8 cellular contexts compared by ENCODE assay signal in genomic region chr20:19964289-19965263, GRCh38. TPM values are rescaled to one million over a fixed set of nuclear protein-coding genes. Genes with fewer than 3 reads are reported as not detected.
DNase-seq lines count a peak whose midpoint lies in the region; ATAC-seq, FAIRE-seq and TF ChIP-seq lines count a peak whose summit lies in the region.

No MANE protein-coding gene starts in this region.

- no peak for TF ChIP-seq POLR2A in H54 (IDR thresholded peaks at IDR 0.05; ENCODE audit: low read depth, low read length)

- no peaks in the 10 kb centered on the region for H3K9me3 Mint-ChIP-seq in endodermal cell

- H3K36me3 Mint-ChIP-seq in endodermal cell (ENCODE audit: low read depth) = peaks cover 10% of the 10 kb centered on the region

- H3F3A ChIP-seq in SK-N-SH (replicated peaks; ENCODE audit: insufficient read depth) = no peaks in the 10 kb centered on the region

- no peak for TF ChIP-seq RAD21 in SK-N-SH (IDR thresholded peaks at IDR 0.05; ENCODE audit: low read length)

- CTCF ChIA-PET in SK-N-SH (lab: Yijun Ruan, JAX) = interaction anchor here (0.6 kb wide), 1 partner anchor 26 kb away, joined by 4 read pairs; no protein-coding TSS in a partner anchor

- no peak overlapping the region for H3K27ac Mint-ChIP-seq in endodermal cell

- POLR2A ChIA-PET in SK-N-SH (lab: Yijun Ruan, JAX) = no interaction called here

- H4K20me1 ChIP-seq in SK-N-SH (ENCODE audit: insufficient read depth) = no peaks in the 10 kb centered on the region

- H3K4me2 ChIP-seq in SK-N-SH = no peak overlapping the region

- intact Hi-C loops in Right ventricle myocardium superior (cut with DNase I) = no loop called here

- H3K4me3 Mint-ChIP-seq in endodermal cell = no peak overlapping the region

- H3K4me1 ChIP-seq in SK-N-SH (ENCODE audit: control insufficient read depth in 1 of 2, insufficient read depth in 2 of 2, low read depth in 1 of 2, low read length in 1 of 2) = peaks cover 0 to 14% of the 10 kb centered on the region in 2 experiments; a peak in 1 of 4 replicates
- H3K4me1 ChIP-seq in skeletal muscle tissue (ENCODE audit: control insufficient read depth in 3 of 3, insufficient read depth in 3 of 3, low read length in 3 of 3) = peaks cover 0 to 12% (median 5%) of the 10 kb centered on the region in 3 donors
- H3K4me1 ChIP-seq in endodermal cell (ENCODE audit: control insufficient read depth, insufficient read depth, low read length) = no peaks in the 10 kb centered on the region

- H3K27me3 Mint-ChIP-seq in endodermal cell (ENCODE audit: insufficient read depth) = no peaks in the 10 kb centered on the region

- no peaks in the 10 kb centered on the region for H3K9me2 ChIP-seq in SK-N-SH

- DNase-seq in H54 (ENCODE audit: insufficient read length, low spot score) (peak; percentile 50), SK-N-SH (no peak), Right ventricle myocardium superior (peak; percentile 48), GF-D8 (lab: John Stamatoyannopoulos, UW) (no peak), NCI-H748 treated with DMSO at 0.1 percent for 48 hours (lab: John Stamatoyannopoulos, UW) (no peak), endodermal cell (no peak)

- H3K36me3 ChIP-seq in SK-N-SH (replicated peaks in 1 of 2; ENCODE audit: control insufficient read depth in 1 of 2, insufficient read depth in 2 of 2, low read length in 1 of 2) (peaks cover 0 to 8% of the 10 kb centered on the region in 2 experiments), skeletal muscle tissue (ENCODE audit: control insufficient read depth in 3 of 3, insufficient read depth in 3 of 3, low read length in 3 of 3) (peaks cover 31 to 64% (median 35%) of the 10 kb centered on the region in 3 donors), endodermal cell (ENCODE audit: control insufficient read depth, insufficient read depth, low read length) (peaks cover 7% of the 10 kb centered on the region)

- peaks cover 9% of the 10 kb centered on the region for H3K4me1 Mint-ChIP-seq in endodermal cell

- H3K27ac ChIP-seq in SK-N-SH (ENCODE audit: low read depth in 2 of 2, low read length in 1 of 2) = no peak overlapping the region; a peak in 1 of 4 replicates
- peak overlapping the region; percentile 62 for H3K27ac ChIP-seq in skeletal muscle tissue (ENCODE audit: low read depth, low read length)
- H3K27ac ChIP-seq in endodermal cell (ENCODE audit: low read depth, low read length) = no peak overlapping the region

- H3K9me3 ChIP-seq in SK-N-SH (no peaks in the 10 kb centered on the region), skeletal muscle tissue (ENCODE audit: control insufficient read depth in 3 of 3, low read length in 3 of 3) (no peaks in the 10 kb centered on the region), endodermal cell (ENCODE audit: control insufficient read depth, low read length) (no peaks in the 10 kb centered on the region)

- WGBS in SK-N-SH (ENCODE audit: low lambda C conversion rate) = 54% methylated on average over 15 of the region's 15 CpGs
- WGBS in endodermal cell (ENCODE audit: insufficient coverage in 1 of 2, insufficient read length in 1 of 2), 2 experiments = 89 to 92% methylated on average over 13 to 15 of the region's 15 CpGs

- no peaks in the 10 kb centered on the region for H3K79me2 ChIP-seq in SK-N-SH (ENCODE audit: insufficient read depth)

- FAIRE-seq in H54 (lab: Jason Lieb, UNC) = no peak

- no peak overlapping the region for H2AFZ ChIP-seq in SK-N-SH (ENCODE audit: low read depth)

- H3K27me3 ChIP-seq in SK-N-SH (ENCODE audit: insufficient read depth) = no peaks in the 10 kb centered on the region
- H3K27me3 ChIP-seq in skeletal muscle tissue (ENCODE audit: control insufficient read depth in 3 of 3, insufficient read depth in 3 of 3, low read length in 3 of 3) = no peaks in the 10 kb centered on the region
- no peaks in the 10 kb centered on the region for H3K27me3 ChIP-seq in endodermal cell (ENCODE audit: control insufficient read depth, insufficient read depth, low read length, poor library complexity, severe bottlenecking)

- ATAC-seq in Right ventricle myocardium superior (ENCODE audit: poor library complexity) (peak; percentile 64), HG02610 (IDR thresholded peaks at IDR 0.05; ENCODE audit: unreplicated experiment) (no peak)

- no peak for TF ChIP-seq EP300 in SK-N-SH (IDR thresholded peaks at IDR 0.05; ENCODE audit: borderline replicate concordance in 1 of 2, low read depth in 1 of 2, low read length in 1 of 2)

- H3K4me3 ChIP-seq in SK-N-SH (ENCODE audit: low read depth in 2 of 2, low read length in 1 of 2) (no peak overlapping the region), skeletal muscle tissue (ENCODE audit: low read length in 3 of 3) (no peak overlapping the region), endodermal cell (ENCODE audit: low read length) (no peak overlapping the region)

- no peak for TF ChIP-seq CTCF in SK-N-SH (IDR thresholded peaks at IDR 0.05)
- no peak for TF ChIP-seq CTCF in endodermal cell (conservative IDR thresholded peaks at IDR 0.05)

- H3K9ac ChIP-seq in SK-N-SH (no peak overlapping the region), skeletal muscle tissue (ENCODE audit: low read depth in 1 of 3, low read length in 3 of 3) (no peak overlapping the region), endodermal cell (ENCODE audit: extremely low read depth, low read length, poor library complexity, severe bottlenecking) (no peak overlapping the region)

TF ChIP-seq in SK-N-SH, 30 proteins besides CTCF, POLR2A, EP300 and RAD21:
- TF ChIP-seq TCF12 (IDR thresholded peaks at IDR 0.05) (peak; percentile 92), FOSL2 (IDR thresholded peaks at IDR 0.05; ENCODE audit: borderline replicate concordance, low read depth) (peak; percentile 52; the same call in 1 of the 2 replicates), GABPA (IDR thresholded peaks at IDR 0.05; ENCODE audit: low read depth) (no peak), NFIC (IDR thresholded peaks at IDR 0.05; ENCODE audit: borderline replicate concordance) (0 out of 2 replicates have a peak, but pooled peaks have one; percentile 4)
- TF ChIP-seq, protein P1, sequence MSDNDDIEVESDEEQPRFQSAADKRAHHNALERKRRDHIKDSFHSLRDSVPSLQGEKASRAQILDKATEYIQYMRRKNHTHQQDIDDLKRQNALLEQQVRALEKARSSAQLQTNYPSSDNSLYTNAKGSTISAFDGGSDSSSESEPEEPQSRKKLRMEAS (IDR thresholded peaks at IDR 0.05; ENCODE audit: low read depth) = peak; percentile 98

RNA-seq across cellular contexts. Expression of gene NAA20, which starts 52.6 kb away (rescaled TPM):
- 85.0 and 91.8 TPM in 2 replicates for polyA plus RNA-seq in SK-N-SH (2012; rRNA removed)
- polyA plus RNA-seq in SK-N-SH (2012; cell fraction: cytosol; rRNA removed) = 103 and 119 TPM in 2 replicates
- 20.4 and 44.9 TPM in 2 replicates for polyA plus RNA-seq in SK-N-SH (2012; cell fraction: nucleus; rRNA removed)
- total RNA-seq in Right ventricle myocardium superior (59.2 TPM), skeletal muscle tissue (58.5 TPM), endodermal cell (10 to 100 TPM; 35.1 to 39.4 TPM)
- 37.8 TPM for polyA plus RNA-seq in endodermal cell (2013, experiment 1 of 2)
- 40.2 TPM for polyA plus RNA-seq in endodermal cell (2013, experiment 2 of 2)

Comparison
In these comparisons a context has a peak if more than half of its experiments do, and no peak if none do; other contexts are left out.
1. DNase-seq: peak in H54 (single experiment) and Right ventricle myocardium superior (single experiment); none in SK-N-SH (single experiment), GF-D8 (single experiment), NCI-H748 treated with DMSO at 0.1 percent for 48 hours (single experiment) and endodermal cell (single experiment).